ENCODE assay signal across 30 cellular contexts in the genomic region with DNA sequence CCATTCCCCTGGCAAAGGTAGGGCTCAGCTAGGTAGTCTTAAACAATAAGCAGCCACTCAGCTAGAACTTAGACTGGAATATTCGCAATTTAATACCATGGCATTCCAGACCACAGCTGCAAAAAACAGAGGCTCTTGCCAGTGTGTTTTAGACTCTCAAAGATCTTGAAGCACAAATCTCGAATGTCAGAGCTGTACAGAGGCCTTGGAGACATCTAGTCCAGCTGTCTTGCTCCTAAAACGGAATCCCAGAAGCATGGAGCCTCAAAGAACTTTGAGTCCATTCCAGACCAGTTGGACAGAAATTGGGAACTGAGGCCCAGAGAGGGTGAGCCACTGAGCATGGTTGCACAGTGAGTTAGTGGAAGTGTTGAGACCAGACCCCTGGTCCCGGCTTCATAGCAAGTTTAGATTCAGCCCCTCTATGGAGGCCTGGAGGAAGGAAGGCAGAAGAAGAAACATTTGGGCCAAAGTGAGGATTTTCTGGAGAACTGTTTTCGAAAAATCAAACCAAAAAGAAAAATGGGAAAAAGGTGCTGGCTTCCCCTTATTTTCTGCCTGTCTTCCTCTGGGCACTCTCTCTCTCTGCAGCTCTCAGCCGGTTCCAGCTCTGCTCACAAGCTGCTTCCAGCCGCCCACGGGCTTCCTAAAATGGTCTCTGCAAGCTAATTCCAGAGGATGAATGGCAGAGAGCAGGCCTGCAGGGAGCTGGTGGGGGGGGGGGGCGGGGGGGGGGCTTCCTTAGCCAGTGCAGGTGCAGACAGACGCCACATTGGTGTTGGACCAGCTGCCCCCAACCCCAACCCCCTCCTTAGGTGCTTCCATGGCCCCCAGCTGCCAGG. TPM values are rescaled to one million over a fixed set of nuclear protein-coding genes. Genes with fewer than 3 reads are reported as not detected.
DNase-seq lines count a peak whose midpoint lies in the region; ATAC-seq and TF ChIP-seq lines count a peak whose summit lies in the region.
"Had no signal": no experiment of that assay in that cellular context is flagged by ENCODE, and none has a peak within 500 bp of the region (broad histone marks: within the 10 kb centered on the region; RNA-seq: fewer than 3 reads in every experiment).

No MANE protein-coding gene starts in this region.

- no peak overlapping the region for H2AFZ ChIP-seq in GM23338
- H2AFZ ChIP-seq in neural progenitor cell (replicated peaks): no peak overlapping the region

- no TSS peak for BruUV-seq in A673 (replicated peaks; lab: Mats Ljungman, UMichigan)

- H3K9me3 Mint-ChIP-seq in GM23338 (no peaks in the 10 kb centered on the region), neural progenitor cell (no peaks in the 10 kb centered on the region)
- H3K9me3 Mint-ChIP-seq in activated T-cell treated with anti-CD3 and anti-CD28 coated beads, Interleukin-2, amount 50 U/mL, for 72 hours: no peaks in the 10 kb centered on the region
- H3K9me3 Mint-ChIP-seq: activated CD4-positive, alpha-beta T cell treated with anti-CD3 and anti-CD28 coated beads, Interleukin-2, amount 10 ng/mL, durations not matched to agents 24 days and 14 days; activated naive CD8-positive, alpha-beta T cell treated with anti-CD3 and anti-CD28 coated beads, Interleukin-2, amount 50 U/mL, for 24 hours; activated T-cell treated with anti-CD3 and anti-CD28 coated beads, Interleukin-2, amount 50 U/mL, for 24 hours; stimulated activated effector memory CD8-positive, alpha-beta T cell treated with anti-CD3 and anti-CD28 coated beads, Interleukin-12 subunit alpha, Interleukin-12 subunit beta, amount 100 ng/mL, for 72 hours had no signal

- H3K36me3 Mint-ChIP-seq in GM23338 (ENCODE audit: low read depth) (no peaks in the 10 kb centered on the region), neural progenitor cell (no peaks in the 10 kb centered on the region)
- no peaks in the 10 kb centered on the region for H3K36me3 Mint-ChIP-seq in activated T-cell treated with anti-CD3 and anti-CD28 coated beads, Interleukin-2, amount 50 U/mL, for 72 hours (ENCODE audit: insufficient read depth in 2 of 2)
- H3K36me3 Mint-ChIP-seq: stimulated activated effector memory CD8-positive, alpha-beta T cell treated with anti-CD3 and anti-CD28 coated beads, Interleukin-12 subunit alpha, Interleukin-12 subunit beta, amount 100 ng/mL, for 72 hours had no signal

- no peak overlapping the region for H3K9ac ChIP-seq in neural progenitor cell
- H3K9ac ChIP-seq: BLaER1 had no signal

- no peaks in the 10 kb centered on the region for H4K20me1 ChIP-seq in GM23338 (replicated peaks; ENCODE audit: insufficient read depth)
- no peaks in the 10 kb centered on the region for H4K20me1 ChIP-seq in neural progenitor cell (ENCODE audit: low read depth)
- H4K20me1 ChIP-seq: BLaER1 had no signal

- H3K4me1 Mint-ChIP-seq in GM23338: peaks cover 37% of the 10 kb centered on the region
- peaks cover 27% of the 10 kb centered on the region for H3K4me1 Mint-ChIP-seq in neural progenitor cell
- H3K4me1 Mint-ChIP-seq in activated T-cell treated with anti-CD3 and anti-CD28 coated beads, Interleukin-2, amount 50 U/mL, for 72 hours (ENCODE audit: low read depth): no peaks in the 10 kb centered on the region
- H3K4me1 Mint-ChIP-seq: activated CD4-positive, alpha-beta T cell treated with anti-CD3 and anti-CD28 coated beads, Interleukin-2, amount 10 ng/mL, durations not matched to agents 24 days and 14 days; activated naive CD8-positive, alpha-beta T cell treated with anti-CD3 and anti-CD28 coated beads, Interleukin-2, amount 50 U/mL, for 24 hours; stimulated activated effector memory CD8-positive, alpha-beta T cell treated with anti-CD3 and anti-CD28 coated beads, Interleukin-12 subunit alpha, Interleukin-12 subunit beta, amount 100 ng/mL, for 72 hours had no signal

- 0 out of 2 replicates have a peak overlapping the region, but pooled peaks have one; percentile 2 for H3K27ac Mint-ChIP-seq in GM23338
- peak overlapping the region; percentile 63 for H3K27ac Mint-ChIP-seq in neural progenitor cell
- H3K27ac Mint-ChIP-seq in activated T-cell treated with anti-CD3 and anti-CD28 coated beads, Interleukin-2, amount 50 U/mL, for 72 hours: no peak overlapping the region
- H3K27ac Mint-ChIP-seq: activated CD4-positive, alpha-beta T cell treated with anti-CD3 and anti-CD28 coated beads, Interleukin-2, amount 10 ng/mL, durations not matched to agents 24 days and 14 days; activated naive CD8-positive, alpha-beta T cell treated with anti-CD3 and anti-CD28 coated beads, Interleukin-2, amount 50 U/mL, for 24 hours; activated T-cell treated with anti-CD3 and anti-CD28 coated beads, Interleukin-2, amount 50 U/mL, for 24 hours; stimulated activated effector memory CD8-positive, alpha-beta T cell treated with anti-CD3 and anti-CD28 coated beads, Interleukin-12 subunit alpha, Interleukin-12 subunit beta, amount 100 ng/mL, for 72 hours had no signal

- H3K4me3 ChIP-seq in A673 (ENCODE audit: low read depth, low read length, poor library complexity, severe bottlenecking) (no peak overlapping the region), GM23338 (no peak overlapping the region), neural progenitor cell (no peak overlapping the region)
- H3K4me3 ChIP-seq: BLaER1, heart right ventricle, upper lobe of right lung had no signal

- POLR2A ChIA-PET in A673 (lab: Charles Lee; ENCODE audit: low non-redundant PET): no interaction called here

- TF ChIP-seq CTCF in A673 (conservative IDR thresholded peaks at IDR 0.05; ENCODE audit: low read depth, low read length) (no peak), GM23338 (conservative IDR thresholded peaks at IDR 0.05; ENCODE audit: low read depth in 2 of 2) (no peak), neural progenitor cell (IDR thresholded peaks at IDR 0.05) (no peak)

- DNase-seq in A673 (ENCODE audit: low spot score) (peak; percentile 12), GM23338 (ENCODE audit: low spot score) (no peak), neural progenitor cell (ENCODE audit: low spot score) (peak; percentile 65), NCI-H446 (lab: John Stamatoyannopoulos, UW) (no peak)
- no peak for DNase-seq in activated T-cell treated with anti-CD3 and anti-CD28 coated beads, Interleukin-2, amount 50 U/mL, for 72 hours
- DNase-seq: activated CD4-positive, alpha-beta T cell treated with anti-CD3 and anti-CD28 coated beads, Interleukin-2, amount 10 ng/mL, durations not matched to agents 24 days and 14 days; activated gamma-delta T cell treated with Interleukin-2 at 50 U/mL for 16 hours; activated naive CD8-positive, alpha-beta T cell treated with anti-CD3 and anti-CD28 coated beads, Interleukin-2, amount 50 U/mL, for 24 hours; DND-41; effector memory CD4-positive, alpha-beta T cell; erythroblast; heart right ventricle; left cardiac atrium; mammary epithelial cell; NCI-H1694; NCI-H2171 treated with DMSO at 0.1 percent for 48 hours; NCI-H69; SIG-M5; stimulated activated CD4-positive, alpha-beta T cell treated with anti-CD3 and anti-CD28 coated beads, Interleukin-4, amount 100 ng/mL, for 1 hour; T-helper 9 cell; upper lobe of right lung; WERI-Rb-1 had no signal

- H3F3A ChIP-seq in GM23338 (replicated peaks; ENCODE audit: low read depth) (no peaks in the 10 kb centered on the region), neural progenitor cell (ENCODE audit: low read depth) (no peaks in the 10 kb centered on the region)

- peaks cover 9% of the 10 kb centered on the region for H3K27me3 Mint-ChIP-seq in GM23338 (ENCODE audit: insufficient read depth, low read depth, poor library complexity)
- no peaks in the 10 kb centered on the region for H3K27me3 Mint-ChIP-seq in neural progenitor cell (ENCODE audit: insufficient read depth, low read depth)
- H3K27me3 Mint-ChIP-seq in activated T-cell treated with anti-CD3 and anti-CD28 coated beads, Interleukin-2, amount 50 U/mL, for 72 hours (ENCODE audit: low read depth): no peaks in the 10 kb centered on the region
- H3K27me3 Mint-ChIP-seq: activated T-cell treated with anti-CD3 and anti-CD28 coated beads, Interleukin-2, amount 50 U/mL, for 24 hours had no signal

- H3K9me3 ChIP-seq in A673 (ENCODE audit: low read depth, low read length, poor library complexity, severe bottlenecking): no peaks in the 10 kb centered on the region
- H3K9me3 ChIP-seq in neural progenitor cell (ENCODE audit: low read depth): no peaks in the 10 kb centered on the region
- H3K9me3 ChIP-seq: BLaER1, heart right ventricle, neutrophil, upper lobe of right lung had no signal

- intact Hi-C loops in A673 (cut with micrococcal nuclease; ENCODE audit: unreplicated experiment): no loop called here

- H3K36me3 ChIP-seq in A673 (ENCODE audit: insufficient read depth, low read length, poor library complexity, severe bottlenecking): no peaks in the 10 kb centered on the region
- no peaks in the 10 kb centered on the region for H3K36me3 ChIP-seq in GM23338 (ENCODE audit: insufficient read depth)
- H3K36me3 ChIP-seq in neural progenitor cell: no peaks in the 10 kb centered on the region
- H3K36me3 ChIP-seq: BLaER1, heart right ventricle, neutrophil, upper lobe of right lung, WERI-Rb-1 had no signal

- no peaks in the 10 kb centered on the region for H3K79me2 ChIP-seq in GM23338 (replicated peaks; ENCODE audit: insufficient read depth)
- H3K79me2 ChIP-seq in neural progenitor cell (ENCODE audit: low read depth): no peaks in the 10 kb centered on the region

- no peak overlapping the region for H3K4me2 ChIP-seq in GM23338
- no peak overlapping the region for H3K4me2 ChIP-seq in neural progenitor cell
- H3K4me2 ChIP-seq: BLaER1 had no signal

- CTCF ChIA-PET in A673 (lab: Charles Lee): no interaction called here

- no peak; the same call in 2 of the 3 replicates for ATAC-seq in GM23338
- no peak for ATAC-seq in HG03135 (IDR thresholded peaks at IDR 0.05; ENCODE audit: unreplicated experiment)
- no peak for ATAC-seq in activated T-cell treated with anti-CD3 and anti-CD28 coated beads, Interleukin-2, amount 50 U/mL, for 72 hours (replicated peaks in 1 of 2)
- no peak for ATAC-seq in HG03039 (IDR thresholded peaks at IDR 0.05; ENCODE audit: unreplicated experiment)
- ATAC-seq: activated naive CD8-positive, alpha-beta T cell treated with anti-CD3 and anti-CD28 coated beads, Interleukin-2, amount 50 U/mL, for 24 hours; heart right ventricle; left cardiac atrium; stimulated activated effector memory CD8-positive, alpha-beta T cell treated with anti-CD3 and anti-CD28 coated beads, Interleukin-12 subunit alpha, Interleukin-12 subunit beta, amount 100 ng/mL, for 72 hours had no signal

- no peaks in the 10 kb centered on the region for H3K9me2 ChIP-seq in GM23338 (ENCODE audit: insufficient read depth)

- H3K4me1 ChIP-seq in A673 (ENCODE audit: insufficient read depth, low read length, poor library complexity, severe bottlenecking) (no peaks in the 10 kb centered on the region), GM23338 (ENCODE audit: insufficient read depth) (no peaks in the 10 kb centered on the region), neural progenitor cell (peaks cover 12% of the 10 kb centered on the region)
- H3K4me1 ChIP-seq: BLaER1, heart right ventricle, upper lobe of right lung had no signal

- no peaks in the 10 kb centered on the region for H3K27me3 ChIP-seq in A673 (replicated peaks; ENCODE audit: insufficient read depth, low read depth, low read length, poor library complexity)
- no peaks in the 10 kb centered on the region for H3K27me3 ChIP-seq in GM23338 (ENCODE audit: insufficient read depth)
- H3K27me3 ChIP-seq in neural progenitor cell: no peaks in the 10 kb centered on the region
- H3K27me3 ChIP-seq: BLaER1, upper lobe of right lung had no signal

- H3K27ac ChIP-seq in A673 (ENCODE audit: low read depth, low read length, poor library complexity, severe bottlenecking): no peak overlapping the region
- no peak overlapping the region for H3K27ac ChIP-seq in GM23338 (ENCODE audit: low read depth)
- H3K27ac ChIP-seq in cingulate gyrus (ENCODE audit: low read depth, low read length): peak overlapping the region; percentile 85
- no peak overlapping the region for H3K27ac ChIP-seq in neural progenitor cell
- H3K27ac ChIP-seq: BLaER1, heart right ventricle, HL-60, neutrophil, upper lobe of right lung, WERI-Rb-1 had no signal

- H3K4me3 Mint-ChIP-seq in GM23338 (no peak overlapping the region), neural progenitor cell (peak overlapping the region; percentile 22)
- no peak overlapping the region for H3K4me3 Mint-ChIP-seq in activated T-cell treated with anti-CD3 and anti-CD28 coated beads, Interleukin-2, amount 50 U/mL, for 72 hours
- H3K4me3 Mint-ChIP-seq: activated CD4-positive, alpha-beta T cell treated with anti-CD3 and anti-CD28 coated beads, Interleukin-2, amount 10 ng/mL, durations not matched to agents 24 days and 14 days; activated naive CD8-positive, alpha-beta T cell treated with anti-CD3 and anti-CD28 coated beads, Interleukin-2, amount 50 U/mL, for 24 hours; activated T-cell treated with anti-CD3 and anti-CD28 coated beads, Interleukin-2, amount 50 U/mL, for 24 hours; stimulated activated effector memory CD8-positive, alpha-beta T cell treated with anti-CD3 and anti-CD28 coated beads, Interleukin-12 subunit alpha, Interleukin-12 subunit beta, amount 100 ng/mL, for 72 hours had no signal

RNA-seq across cellular contexts. Expression of a gene that starts 32.4 kb away (rescaled TPM):
- total RNA-seq in A673 (2021) (32.3 and 33.6 TPM in 2 replicates), neural progenitor cell (ENCODE audit: low replicate concordance) (19.7 and 26.6 TPM in 2 replicates)
- total RNA-seq in GM23338 (2014; rRNA removed; shearing (Covaris generic)): 26.9 and 32.6 TPM in 2 replicates
- 14.6 and 15.8 TPM in 2 replicates for polyA plus RNA-seq in GM23338 (2016; fragmentation: Nextera tagmentation; extraction: Ambion mirVana)
- 10 to 100 TPM; 19.1 to 25.3 TPM for total RNA-seq in activated T-cell treated with anti-CD3 and anti-CD28 coated beads, Interleukin-2, amount 50 U/mL, for 72 hours

RNA-seq across cellular contexts. Expression of a gene that starts 37.4 kb away (rescaled TPM):
- total RNA-seq in A673 (2021) (58.6 and 59.9 TPM in 2 replicates), neural progenitor cell (ENCODE audit: low replicate concordance) (21.7 and 74.5 TPM in 2 replicates)
- 34.9 and 46.1 TPM in 2 replicates for total RNA-seq in GM23338 (2014; rRNA removed; shearing (Covaris generic))
- 46.8 and 52.2 TPM in 2 replicates for polyA plus RNA-seq in GM23338 (2016; fragmentation: Nextera tagmentation; extraction: Ambion mirVana)
- total RNA-seq in activated T-cell treated with anti-CD3 and anti-CD28 coated beads, Interleukin-2, amount 50 U/mL, for 72 hours: 10 to 100 TPM; 30.6 to 38.3 TPM

Comparison
In these comparisons a context has a peak if more than half of its experiments do, and no peak if none do; other contexts are left out.
1. DNase-seq: peak in A673 (single experiment) and neural progenitor cell (single experiment); none in GM23338 (single experiment), activated T-cell treated with anti-CD3 and anti-CD28 coated beads, Interleukin-2, amount 50 U/mL, for 72 hours (0 of 2) and NCI-H446 (0 of 2).